Comparison of ENCODE assay signal across 8 cellular contexts in the genomic region with DNA sequence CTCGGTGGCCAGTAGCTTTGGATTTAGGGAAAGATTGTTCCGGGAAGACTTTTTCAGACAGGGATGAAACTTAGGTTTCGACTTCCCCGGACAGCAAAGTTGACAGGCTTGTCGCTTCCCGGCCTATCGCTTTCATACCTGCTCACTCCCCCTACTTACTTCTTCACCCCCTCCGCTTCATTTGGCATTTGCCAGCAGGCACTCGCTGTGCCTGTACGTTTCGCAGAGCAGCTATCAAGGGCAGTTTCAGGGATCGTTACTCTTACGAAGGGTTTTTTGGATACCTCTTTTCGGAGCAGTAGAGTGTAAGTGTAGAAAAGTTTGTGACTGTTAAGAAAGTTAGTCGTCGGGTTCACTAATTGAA. TPM values are rescaled to one million over a fixed set of nuclear protein-coding genes. Genes with fewer than 3 reads are reported as not detected.
DNase-seq lines count a peak whose midpoint lies in the region; ATAC-seq, FAIRE-seq and TF ChIP-seq lines count a peak whose summit lies in the region.

No MANE protein-coding gene starts in this region.

- H3K27me3 Mint-ChIP-seq in Caco-2 (ENCODE audit: insufficient read depth, unreplicated experiment), result no peaks in the 10 kb centered on the region
- no peaks in the 10 kb centered on the region for H3K27me3 Mint-ChIP-seq in activated CD4-positive, alpha-beta T cell treated with anti-CD3 and anti-CD28 coated beads for 36 hours
- H3K27me3 Mint-ChIP-seq in neural progenitor cell (ENCODE audit: insufficient read depth, low read depth), result no peaks in the 10 kb centered on the region

- FAIRE-seq in endothelial cell of umbilical vein (lab: Jason Lieb, UNC), result no peak

- peak overlapping the region; percentile 94 for H3K9ac ChIP-seq in endothelial cell of umbilical vein (replicated peaks; ENCODE audit: extremely low read depth, insufficient read depth, low read length)
- H3K9ac ChIP-seq in neural progenitor cell, result peak overlapping the region; percentile 63

- no peaks in the 10 kb centered on the region for H3K9me3 Mint-ChIP-seq in Caco-2 (ENCODE audit: unreplicated experiment)
- no peaks in the 10 kb centered on the region for H3K9me3 Mint-ChIP-seq in activated CD4-positive, alpha-beta T cell treated with anti-CD3 and anti-CD28 coated beads for 36 hours (ENCODE audit: low read depth)
- peaks cover 2% of the 10 kb centered on the region for H3K9me3 Mint-ChIP-seq in neural progenitor cell

- H3K27ac Mint-ChIP-seq in Caco-2 (ENCODE audit: unreplicated experiment), result no peak overlapping the region
- H3K27ac Mint-ChIP-seq in activated CD4-positive, alpha-beta T cell treated with anti-CD3 and anti-CD28 coated beads for 36 hours, result no peak overlapping the region
- H3K27ac Mint-ChIP-seq in neural progenitor cell, result no peak overlapping the region

- H3F3A ChIP-seq in neural progenitor cell (ENCODE audit: low read depth), result peaks cover 8% of the 10 kb centered on the region

- no peaks in the 10 kb centered on the region for H4K20me1 ChIP-seq in endothelial cell of umbilical vein (replicated peaks; ENCODE audit: control insufficient read depth, extremely low read depth, insufficient read depth, low read length)
- H4K20me1 ChIP-seq in neural progenitor cell (ENCODE audit: low read depth), result no peaks in the 10 kb centered on the region

- POLR2A ChIA-PET in Caco-2 (lab: Charles Lee) (interaction anchor here (0.6 to 1.2 kb wide), 3 partner anchors 130 to 1223 kb away, joined by 3 to 4 read pairs (median 3); no protein-coding TSS in a partner anchor), endothelial cell of umbilical vein (lab: Charles Lee) (interaction anchor here (1.1 kb wide), 1 partner anchor 261 kb away, joined by 4 read pairs; no protein-coding TSS in a partner anchor)
- POLR2A ChIA-PET in activated CD4-positive, alpha-beta T cell treated with anti-CD3 and anti-CD28 coated beads for 36 hours (lab: Charles Lee), result interaction anchor here (1.7 kb wide), 1 partner anchor 123 kb away, joined by 8 read pairs; no protein-coding TSS in a partner anchor

- CTCF ChIA-PET in Caco-2 (lab: Charles Lee) (interaction anchor here (0.6 to 1.6 kb wide), 7 partner anchors 20 to 765 kb away, joined by 3 to 8 read pairs (median 3); no protein-coding TSS in a partner anchor), endothelial cell of umbilical vein (lab: Charles Lee) (interaction anchor here (0.8 to 2.9 kb wide), 9 partner anchors 10 to 765 kb away, joined by 3 to 17 read pairs (median 3); a partner anchor contains a TSS)
- CTCF ChIA-PET in activated CD4-positive, alpha-beta T cell treated with anti-CD3 and anti-CD28 coated beads for 36 hours (lab: Charles Lee), result interaction anchor here (0.7 to 2.3 kb wide), 4 partner anchors 9 to 1027 kb away, joined by 3 to 8 read pairs (median 4); no protein-coding TSS in a partner anchor

- dilution Hi-C loops in endothelial cell of umbilical vein (cut with MboI; ENCODE audit: extremely low pct_ligation_motif_present, low sequenced_read_pairs), result no loop called here

- no peaks in the 10 kb centered on the region for H3K36me3 ChIP-seq in Caco-2 (ENCODE audit: control insufficient read depth, insufficient read depth, low read length)
- H3K36me3 ChIP-seq in endothelial cell of umbilical vein (ENCODE audit: control insufficient read depth in 2 of 2, extremely low read depth in 1 of 2, insufficient read depth in 2 of 2, low read length in 2 of 2), result peaks cover 0 to 2% of the 10 kb centered on the region in 2 experiments
- no peaks in the 10 kb centered on the region for H3K36me3 ChIP-seq in neural progenitor cell

- H3K27ac ChIP-seq in HL-60 (replicated peaks), result peak overlapping the region; percentile 81
- peak overlapping the region; percentile 96 for H3K27ac ChIP-seq in endothelial cell of umbilical vein (ENCODE audit: insufficient read depth, low read depth, low read length)
- H3K27ac ChIP-seq in neural progenitor cell, result no peak overlapping the region

- H3K9me3 ChIP-seq in Caco-2 (no peaks in the 10 kb centered on the region), endothelial cell of umbilical vein (replicated peaks; ENCODE audit: control insufficient read depth, insufficient read depth, low read length) (no peaks in the 10 kb centered on the region), neural progenitor cell (ENCODE audit: low read depth) (no peaks in the 10 kb centered on the region)

- H3K79me2 ChIP-seq in endothelial cell of umbilical vein (ENCODE audit: control insufficient read depth, insufficient read depth, low read length) (peaks cover 42% of the 10 kb centered on the region), neural progenitor cell (ENCODE audit: low read depth) (peaks cover 39% of the 10 kb centered on the region)

- no peaks in the 10 kb centered on the region for H3K9me1 ChIP-seq in endothelial cell of umbilical vein (replicated peaks; ENCODE audit: control insufficient read depth, extremely low read depth, insufficient read depth, low read length)

- intact Hi-C loops in Caco-2 (cut with micrococcal nuclease; ENCODE audit: unreplicated experiment) (loop anchor here (5.0 kb wide), 1 partner anchor 179 kb away; no protein-coding TSS in a partner anchor), endothelial cell of umbilical vein (cut with micrococcal nuclease) (loop anchor here (1.0 to 10.0 kb wide), 5 partner anchors 104 to 1654 kb away; a partner anchor contains a TSS), sciatic nerve (cut with DNase I) (no loop called here)
- intact Hi-C loops in activated CD4-positive, alpha-beta T cell treated with anti-CD3 and anti-CD28 coated beads for 36 hours (cut with DNase I, micrococcal nuclease), result loop anchor here (1.0 to 10.0 kb wide), 14 partner anchors 22 to 1141 kb away; a partner anchor contains a TSS

- H3K4me2 ChIP-seq in endothelial cell of umbilical vein (ENCODE audit: insufficient read depth, low read length), result peak overlapping the region; percentile 97
- peak overlapping the region; percentile 87 for H3K4me2 ChIP-seq in neural progenitor cell

- H2AFZ ChIP-seq in endothelial cell of umbilical vein (ENCODE audit: low read depth, low read length) (peak overlapping the region; percentile 56), neural progenitor cell (replicated peaks) (peak overlapping the region; percentile 94)

- H3K4me1 ChIP-seq in Caco-2 (no peaks in the 10 kb centered on the region), endothelial cell of umbilical vein (ENCODE audit: control insufficient read depth, extremely low read depth, insufficient read depth, low read length) (peaks cover 15% of the 10 kb centered on the region), neural progenitor cell (peaks cover 7% of the 10 kb centered on the region)

- H3K36me3 Mint-ChIP-seq in Caco-2 (ENCODE audit: insufficient read depth, unreplicated experiment) (peaks cover 6% of the 10 kb centered on the region), neural progenitor cell (peaks cover 7% of the 10 kb centered on the region)
- peaks cover 13% of the 10 kb centered on the region for H3K36me3 Mint-ChIP-seq in activated CD4-positive, alpha-beta T cell treated with anti-CD3 and anti-CD28 coated beads for 36 hours (ENCODE audit: low read depth)

- no peak overlapping the region for H3K4me3 Mint-ChIP-seq in Caco-2 (ENCODE audit: unreplicated experiment)
- H3K4me3 Mint-ChIP-seq in activated CD4-positive, alpha-beta T cell treated with anti-CD3 and anti-CD28 coated beads for 36 hours, result no peak overlapping the region
- no peak overlapping the region for H3K4me3 Mint-ChIP-seq in neural progenitor cell

- ATAC-seq in activated CD4-positive, alpha-beta T cell treated with anti-CD3 and anti-CD28 coated beads for 36 hours, result peak; percentile 10
- no peak for ATAC-seq in sciatic nerve

- no peak for TF ChIP-seq POLR2A in endothelial cell of umbilical vein (IDR thresholded peaks at IDR 0.05; ENCODE audit: low read depth, low read length)

- H3K27me3 ChIP-seq in Caco-2 (replicated peaks; ENCODE audit: control insufficient read depth, insufficient read depth, low read length) (no peaks in the 10 kb centered on the region), HL-60 (ENCODE audit: insufficient read depth, poor library complexity, severe bottlenecking) (no peaks in the 10 kb centered on the region), endothelial cell of umbilical vein (ENCODE audit: control insufficient read depth in 2 of 2, insufficient read depth in 2 of 2, low read length in 2 of 2) (no peaks in the 10 kb centered on the region), neural progenitor cell (no peaks in the 10 kb centered on the region)

- H3K4me1 Mint-ChIP-seq in Caco-2 (ENCODE audit: low read depth, unreplicated experiment), result no peaks in the 10 kb centered on the region
- peaks cover 25% of the 10 kb centered on the region for H3K4me1 Mint-ChIP-seq in activated CD4-positive, alpha-beta T cell treated with anti-CD3 and anti-CD28 coated beads for 36 hours
- peaks cover 5% of the 10 kb centered on the region for H3K4me1 Mint-ChIP-seq in neural progenitor cell

- no peak for TF ChIP-seq CTCF in Caco-2 (IDR thresholded peaks at IDR 0.05; ENCODE audit: insufficient read depth in 1 of 2, low read depth in 1 of 2, low read length in 1 of 2, severe bottlenecking in 1 of 2, unreplicated experiment in 1 of 2)
- TF ChIP-seq CTCF in HL-60 (IDR thresholded peaks at IDR 0.05; ENCODE audit: insufficient read depth, low read length), result no peak
- TF ChIP-seq CTCF in endothelial cell of umbilical vein (IDR thresholded peaks at IDR 0.05; ENCODE audit: extremely low read depth in 1 of 2, insufficient read depth in 1 of 2, low read depth in 1 of 2, low read length in 2 of 2), result no peak
- TF ChIP-seq CTCF in neural progenitor cell (IDR thresholded peaks at IDR 0.05), result no peak

- TSS peak; percentile 38 for BruUV-seq in Caco-2 (replicated peaks; lab: Mats Ljungman, UMichigan)
- TSS peak; percentile 57 for BruUV-seq in endothelial cell of umbilical vein (replicated peaks; lab: Mats Ljungman, UMichigan)

- H3K4me3 ChIP-seq in Caco-2 (ENCODE audit: low read depth, low read length) (peak overlapping the region; percentile 72), HL-60 (replicated peaks; ENCODE audit: insufficient read depth, low read length) (peak overlapping the region; percentile 88), endothelial cell of umbilical vein (replicated peaks in 1 of 3; ENCODE audit: insufficient read depth in 1 of 3, low read depth in 1 of 3, low read length in 3 of 3) (peak overlapping the region; percentile 97 to 100 (median 98)), neural progenitor cell (peak overlapping the region; percentile 79)

- DNase-seq in Caco-2 (peak in 1 of 2 experiments; percentile 37), HL-60 (ENCODE audit: low read depth in 1 of 2, low spot score in 1 of 2) (peak in 1 of 2 experiments; percentile 23), endothelial cell of umbilical vein (ENCODE audit: low read depth, low spot score) (peak; percentile 51), neural progenitor cell (ENCODE audit: low spot score) (peak; percentile 35), sciatic nerve (ENCODE audit: low spot score) (no peak), occipital lobe (lab: John Stamatoyannopoulos, UW) (no peak)
- DNase-seq in activated CD4-positive, alpha-beta T cell treated with anti-CD3 and anti-CD28 coated beads for 36 hours, result peak; percentile 49
- DNase-seq in NK-92 treated with Interleukin-12 subunit alpha and Interleukin-12 subunit beta, amount 100 ng/mL, for 24 hours (lab: John Stamatoyannopoulos, UW), result no peak

RNA-seq across cellular contexts. Expression of a gene that starts 0.4 kb away (rescaled TPM):
- total RNA-seq in Caco-2 (2022) (20.5 and 23.5 TPM in 2 replicates), endothelial cell of umbilical vein (19.7 and 21.2 TPM in 2 replicates), neural progenitor cell (ENCODE audit: low replicate concordance) (14.5 and 25.2 TPM in 2 replicates), sciatic nerve (28.1 TPM), occipital lobe (37.3 TPM)
- total RNA-seq in activated CD4-positive, alpha-beta T cell treated with anti-CD3 and anti-CD28 coated beads for 36 hours, result 1 to 10 TPM; 6.5 to 7.1 TPM
- polyA plus RNA-seq in endothelial cell of umbilical vein, result 3.2 and 4.4 TPM in 2 replicates
- polyA plus RNA-seq in endothelial cell of umbilical vein (2011; cell fraction: cytosol; rRNA removed), result 6.5 and 7.4 TPM in 2 replicates
- polyA plus RNA-seq in endothelial cell of umbilical vein (2011; cell fraction: nucleus; rRNA removed), result 17.9 and 24.2 TPM in 2 replicates
- polyA plus RNA-seq in endothelial cell of umbilical vein (2012), result 10.7 and 20.5 TPM in 2 replicates
- polyA minus RNA-seq in endothelial cell of umbilical vein, result 5.6 and 6.2 TPM in 2 replicates
- 6.2 TPM for polyA minus RNA-seq in endothelial cell of umbilical vein (2011; cell fraction: cytosol; rRNA and poly(A)+ RNA removed)
- polyA minus RNA-seq in endothelial cell of umbilical vein (2011; cell fraction: nucleus; rRNA and poly(A)+ RNA removed), result 26.2 and 28.6 TPM in 2 replicates

RNA-seq across cellular contexts. Expression of a gene that starts 0.8 kb away (rescaled TPM):
- total RNA-seq in Caco-2 (2022) (9.0 and 12.7 TPM in 2 replicates), endothelial cell of umbilical vein (25.0 and 25.3 TPM in 2 replicates), neural progenitor cell (ENCODE audit: low replicate concordance) (23.5 and 60.6 TPM in 2 replicates), sciatic nerve (15.9 TPM), occipital lobe (40.9 TPM)
- 10 to 100 TPM; 11.6 to 15.3 TPM for total RNA-seq in activated CD4-positive, alpha-beta T cell treated with anti-CD3 and anti-CD28 coated beads for 36 hours
- polyA plus RNA-seq in endothelial cell of umbilical vein, result 7.6 and 16.5 TPM in 2 replicates
- 19.8 and 22.5 TPM in 2 replicates for polyA plus RNA-seq in endothelial cell of umbilical vein (2011; cell fraction: cytosol; rRNA removed)
- polyA plus RNA-seq in endothelial cell of umbilical vein (2011; cell fraction: nucleus; rRNA removed), result 15.7 and 16.4 TPM in 2 replicates
- polyA plus RNA-seq in endothelial cell of umbilical vein (2012), result 52.2 and 64.7 TPM in 2 replicates
- 15.2 and 40.0 TPM in 2 replicates for polyA minus RNA-seq in endothelial cell of umbilical vein
- polyA minus RNA-seq in endothelial cell of umbilical vein (2011; cell fraction: cytosol; rRNA and poly(A)+ RNA removed), result 8.4 TPM
- 40.7 and 47.4 TPM in 2 replicates for polyA minus RNA-seq in endothelial cell of umbilical vein (2011; cell fraction: nucleus; rRNA and poly(A)+ RNA removed)

RNA-seq across cellular contexts. Expression of a gene that starts 58.9 kb away (rescaled TPM):
- 0.23 and 0.42 TPM in 2 replicates for total RNA-seq in Caco-2 (2022)
- total RNA-seq in activated CD4-positive, alpha-beta T cell treated with anti-CD3 and anti-CD28 coated beads for 36 hours, result under 1 TPM; 0.11 to 0.14 TPM
- 0.18 and 0.78 TPM in 2 replicates for total RNA-seq in endothelial cell of umbilical vein
- polyA plus RNA-seq in endothelial cell of umbilical vein, result 0.11 and 0.22 TPM in 2 replicates
- 0.34 and 0.48 TPM in 2 replicates for polyA plus RNA-seq in endothelial cell of umbilical vein (2011; cell fraction: cytosol; rRNA removed)
- polyA plus RNA-seq in endothelial cell of umbilical vein (2011; cell fraction: nucleus; rRNA removed), result not detected in 2 replicates
- 0.46 TPM in 1 of 2 replicates, not detected in the other for polyA plus RNA-seq in endothelial cell of umbilical vein (2012)
- not detected in 2 replicates for polyA minus RNA-seq in endothelial cell of umbilical vein
- polyA minus RNA-seq in endothelial cell of umbilical vein (2011; cell fraction: cytosol; rRNA and poly(A)+ RNA removed), result not detected
- polyA minus RNA-seq in endothelial cell of umbilical vein (2011; cell fraction: nucleus; rRNA and poly(A)+ RNA removed), result 0.29 TPM in 1 of 2 replicates, not detected in the other
- 10.2 and 13.2 TPM in 2 replicates for total RNA-seq in neural progenitor cell (ENCODE audit: low replicate concordance)
- total RNA-seq in sciatic nerve, result 2.1 TPM
- total RNA-seq in occipital lobe, result 6.4 TPM

Comparison
In these comparisons a context has a peak if more than half of its experiments do, and no peak if none do; other contexts are left out.
1. DNase-seq: peak in activated CD4-positive, alpha-beta T cell treated with anti-CD3 and anti-CD28 coated beads for 36 hours (single experiment), endothelial cell of umbilical vein (single experiment) and neural progenitor cell (single experiment); none in sciatic nerve (single experiment), occipital lobe (single experiment) and NK-92 treated with Interleukin-12 subunit alpha and Interleukin-12 subunit beta, amount 100 ng/mL, for 24 hours (single experiment).
2. Peak in every context shown above with its lines, with median percentiles within 50 percentile points of each other: H3K4me3 ChIP-seq.